3 cellular contexts compared by ENCODE assay signal in genomic region chr19:44755219-44755618, GRCh38.
A peak's percentile ranks its signal among the peaks of the same experiment; 100 is the strongest.
TF ChIP-seq lines count a peak whose summit lies in the region.

No MANE protein-coding gene starts in this region.

TF ChIP-seq in liver, 16 proteins besides CTCF, POLR2A, EP300 and RAD21:
- TF ChIP-seq HNF4A (conservative IDR thresholded peaks at IDR 0.05) (peak; percentile 52 to 60), NR2F2 (IDR thresholded peaks at IDR 0.05) (no peak), RXRA (IDR thresholded peaks at IDR 0.05) (peak; percentile 34 to 53)
TF ChIP-seq in liver: peak in this region for 2.

TF ChIP-seq in HepG2, 621 proteins besides CTCF, POLR2A, EP300 and RAD21:
- TF ChIP-seq MAF1 (CRISPR knock-in tag; IDR thresholded peaks at IDR 0.05; ENCODE audit: borderline replicate concordance) (no peak), ZFX (CRISPR knock-in tag; IDR thresholded peaks at IDR 0.05; ENCODE audit: low read depth) (no peak), TBP (CRISPR knock-in tag; IDR thresholded peaks at IDR 0.05) (no peak), POLR2AphosphoS2 (IDR thresholded peaks at IDR 0.05; ENCODE audit: low read depth, low read length) (no peak), GATAD1 (CRISPR knock-in tag; IDR thresholded peaks at IDR 0.05) (no peak), ZFAT (CRISPR knock-in tag; conservative IDR thresholded peaks at IDR 0.05) (no peak)

TF ChIP-seq in GM12878, 131 proteins besides CTCF, POLR2A, EP300 and RAD21:
- TF ChIP-seq MTA2 (IDR thresholded peaks at IDR 0.05; ENCODE audit: low read depth) (no peak), POLR2AphosphoS2 (IDR thresholded peaks at IDR 0.05; ENCODE audit: low read depth, low read length) (no peak), CHD4 (IDR thresholded peaks at IDR 0.05) (no peak), ESRRA (IDR thresholded peaks at IDR 0.05; ENCODE audit: low read length) (no peak), FOS (IDR thresholded peaks at IDR 0.05; ENCODE audit: borderline replicate concordance, extremely low read depth, insufficient read length) (no peak), ZBTB33 (IDR thresholded peaks at IDR 0.05) (no peak), FOXK2 (IDR thresholded peaks at IDR 0.05) (no peak), SIN3A (IDR thresholded peaks at IDR 0.05; ENCODE audit: low read depth, low read length) (no peak), NR2C2 (IDR thresholded peaks at IDR 0.05; ENCODE audit: borderline replicate concordance, control insufficient read depth, insufficient read length, low read depth) (no peak), SMC3 (IDR thresholded peaks at IDR 0.05; ENCODE audit: borderline replicate concordance, low read length) (no peak), LARP7 (IDR thresholded peaks at IDR 0.05) (no peak), FOXM1 (IDR thresholded peaks at IDR 0.05; ENCODE audit: low read depth, low read length) (no peak), ZNF217 (IDR thresholded peaks at IDR 0.05) (no peak)
- TF ChIP-seq, protein P1, sequence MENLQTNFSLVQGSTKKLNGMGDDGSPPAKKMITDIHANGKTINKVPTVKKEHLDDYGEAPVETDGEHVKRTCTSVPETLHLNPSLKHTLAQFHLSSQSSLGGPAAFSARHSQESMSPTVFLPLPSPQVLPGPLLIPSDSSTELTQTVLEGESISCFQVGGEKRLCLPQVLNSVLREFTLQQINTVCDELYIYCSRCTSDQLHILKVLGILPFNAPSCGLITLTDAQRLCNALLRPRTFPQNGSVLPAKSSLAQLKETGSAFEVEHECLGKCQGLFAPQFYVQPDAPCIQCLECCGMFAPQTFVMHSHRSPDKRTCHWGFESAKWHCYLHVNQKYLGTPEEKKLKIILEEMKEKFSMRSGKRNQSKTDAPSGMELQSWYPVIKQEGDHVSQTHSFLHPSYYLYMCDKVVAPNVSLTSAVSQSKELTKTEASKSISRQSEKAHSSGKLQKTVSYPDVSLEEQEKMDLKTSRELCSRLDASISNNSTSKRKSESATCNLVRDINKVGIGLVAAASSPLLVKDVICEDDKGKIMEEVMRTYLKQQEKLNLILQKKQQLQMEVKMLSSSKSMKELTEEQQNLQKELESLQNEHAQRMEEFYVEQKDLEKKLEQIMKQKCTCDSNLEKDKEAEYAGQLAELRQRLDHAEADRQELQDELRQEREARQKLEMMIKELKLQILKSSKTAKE (IDR thresholded peaks at IDR 0.05; ENCODE audit: low read depth, poor library complexity, severe bottlenecking) = no peak
- TF ChIP-seq, protein P2, sequence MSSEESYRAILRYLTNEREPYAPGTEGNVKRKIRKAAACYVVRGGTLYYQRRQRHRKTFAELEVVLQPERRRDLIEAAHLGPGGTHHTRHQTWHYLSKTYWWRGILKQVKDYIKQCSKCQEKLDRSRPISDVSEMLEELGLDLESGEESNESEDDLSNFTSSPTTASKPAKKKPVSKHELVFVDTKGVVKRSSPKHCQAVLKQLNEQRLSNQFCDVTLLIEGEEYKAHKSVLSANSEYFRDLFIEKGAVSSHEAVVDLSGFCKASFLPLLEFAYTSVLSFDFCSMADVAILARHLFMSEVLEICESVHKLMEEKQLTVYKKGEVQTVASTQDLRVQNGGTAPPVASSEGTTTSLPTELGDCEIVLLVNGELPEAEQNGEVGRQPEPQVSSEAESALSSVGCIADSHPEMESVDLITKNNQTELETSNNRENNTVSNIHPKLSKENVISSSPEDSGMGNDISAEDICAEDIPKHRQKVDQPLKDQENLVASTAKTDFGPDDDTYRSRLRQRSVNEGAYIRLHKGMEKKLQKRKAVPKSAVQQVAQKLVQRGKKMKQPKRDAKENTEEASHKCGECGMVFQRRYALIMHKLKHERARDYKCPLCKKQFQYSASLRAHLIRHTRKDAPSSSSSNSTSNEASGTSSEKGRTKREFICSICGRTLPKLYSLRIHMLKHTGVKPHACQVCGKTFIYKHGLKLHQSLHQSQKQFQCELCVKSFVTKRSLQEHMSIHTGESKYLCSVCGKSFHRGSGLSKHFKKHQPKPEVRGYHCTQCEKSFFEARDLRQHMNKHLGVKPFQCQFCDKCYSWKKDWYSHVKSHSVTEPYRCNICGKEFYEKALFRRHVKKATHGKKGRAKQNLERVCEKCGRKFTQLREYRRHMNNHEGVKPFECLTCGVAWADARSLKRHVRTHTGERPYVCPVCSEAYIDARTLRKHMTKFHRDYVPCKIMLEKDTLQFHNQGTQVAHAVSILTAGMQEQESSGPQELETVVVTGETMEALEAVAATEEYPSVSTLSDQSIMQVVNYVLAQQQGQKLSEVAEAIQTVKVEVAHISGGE (CRISPR knock-in tag; IDR thresholded peaks at IDR 0.05) = no peak
